In the genomic region with DNA sequence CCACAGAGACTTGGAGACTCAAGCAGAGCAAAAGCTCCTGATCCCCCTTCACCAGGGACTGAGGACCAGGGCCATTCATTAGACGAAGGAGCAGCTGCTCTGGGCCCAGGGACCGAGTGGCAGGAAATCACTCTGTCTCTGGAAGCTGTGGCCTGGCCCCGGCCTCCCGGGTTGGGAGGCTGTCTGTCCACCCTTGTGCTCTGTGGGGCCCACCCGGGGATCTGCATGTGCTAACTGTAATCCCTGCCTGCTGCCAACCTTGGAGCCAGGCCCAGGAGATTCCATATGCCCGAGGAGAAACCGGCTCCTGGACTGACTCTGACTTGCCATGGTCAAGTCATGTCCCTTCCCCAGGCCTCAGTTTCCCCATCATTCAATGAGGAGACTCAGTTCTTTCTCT, we compare ENCODE assay signal across 1 cellular context.
TF ChIP-seq lines count a peak whose summit lies in the region.

No MANE protein-coding gene starts in this region.

TF ChIP-seq in IMR-90, 13 proteins besides CTCF, POLR2A, EP300 and RAD21:
- TF ChIP-seq MAZ (IDR thresholded peaks at IDR 0.05; ENCODE audit: borderline replicate concordance, low read depth, low read length) (no peak), CHD1 (IDR thresholded peaks at IDR 0.05; ENCODE audit: low read depth, low read length) (no peak), BHLHE40 (IDR thresholded peaks at IDR 0.05; ENCODE audit: low read depth, low read length) (no peak), MAFK (IDR thresholded peaks at IDR 0.05; ENCODE audit: low read depth, low read length) (no peak), NFE2L2 (IDR thresholded peaks at IDR 0.05; ENCODE audit: low read depth, low read length) (no peak), RCOR1 (IDR thresholded peaks at IDR 0.05; ENCODE audit: insufficient replicate concordance, low read length) (no peak), MXI1 (IDR thresholded peaks at IDR 0.05; ENCODE audit: borderline replicate concordance, low read depth, low read length) (no peak), FOS (IDR thresholded peaks at IDR 0.05; ENCODE audit: low read depth, low read length) (no peak), RFX5 (IDR thresholded peaks at IDR 0.05; ENCODE audit: low read depth, low read length) (no peak), SMC3 (IDR thresholded peaks at IDR 0.05; ENCODE audit: low read depth, low read length) (no peak), CEBPB (IDR thresholded peaks at IDR 0.05; ENCODE audit: low read depth, low read length) (no peak)
- TF ChIP-seq, protein P1, sequence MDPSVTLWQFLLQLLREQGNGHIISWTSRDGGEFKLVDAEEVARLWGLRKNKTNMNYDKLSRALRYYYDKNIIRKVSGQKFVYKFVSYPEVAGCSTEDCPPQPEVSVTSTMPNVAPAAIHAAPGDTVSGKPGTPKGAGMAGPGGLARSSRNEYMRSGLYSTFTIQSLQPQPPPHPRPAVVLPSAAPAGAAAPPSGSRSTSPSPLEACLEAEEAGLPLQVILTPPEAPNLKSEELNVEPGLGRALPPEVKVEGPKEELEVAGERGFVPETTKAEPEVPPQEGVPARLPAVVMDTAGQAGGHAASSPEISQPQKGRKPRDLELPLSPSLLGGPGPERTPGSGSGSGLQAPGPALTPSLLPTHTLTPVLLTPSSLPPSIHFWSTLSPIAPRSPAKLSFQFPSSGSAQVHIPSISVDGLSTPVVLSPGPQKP (IDR thresholded peaks at IDR 0.05; ENCODE audit: borderline replicate concordance, low read depth, low read length): no peak
- TF ChIP-seq, protein P2, sequence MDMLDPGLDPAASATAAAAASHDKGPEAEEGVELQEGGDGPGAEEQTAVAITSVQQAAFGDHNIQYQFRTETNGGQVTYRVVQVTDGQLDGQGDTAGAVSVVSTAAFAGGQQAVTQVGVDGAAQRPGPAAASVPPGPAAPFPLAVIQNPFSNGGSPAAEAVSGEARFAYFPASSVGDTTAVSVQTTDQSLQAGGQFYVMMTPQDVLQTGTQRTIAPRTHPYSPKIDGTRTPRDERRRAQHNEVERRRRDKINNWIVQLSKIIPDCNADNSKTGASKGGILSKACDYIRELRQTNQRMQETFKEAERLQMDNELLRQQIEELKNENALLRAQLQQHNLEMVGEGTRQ (IDR thresholded peaks at IDR 0.05; ENCODE audit: low read depth, low read length): no peak
